Comparison of ENCODE assay signal across 8 cellular contexts in genomic region chrX:48522291-48522690, GRCh38. TPM values are rescaled to one million over a fixed set of nuclear protein-coding genes. Genes with fewer than 3 reads are reported as not detected.
A peak's percentile ranks its signal among the peaks of the same experiment; 100 is the strongest.
DNase-seq lines count a peak whose midpoint lies in the region; ATAC-seq and TF ChIP-seq lines count a peak whose summit lies in the region.

No MANE protein-coding gene starts in this region.

- H3K27me3 Mint-ChIP-seq in GM23338 (ENCODE audit: insufficient read depth, low read depth, poor library complexity), result peaks cover 2% of the 10 kb centered on the region
- H3K27me3 Mint-ChIP-seq in glutamatergic neuron (ENCODE audit: unreplicated experiment), result no peaks in the 10 kb centered on the region

- H3K36me3 ChIP-seq in GM23338 (ENCODE audit: insufficient read depth), result peaks cover 9% of the 10 kb centered on the region; the same call in 1 of the 2 replicates

- H3K79me2 ChIP-seq in GM23338 (replicated peaks; ENCODE audit: insufficient read depth), result peaks cover 17% of the 10 kb centered on the region

- H3K27ac Mint-ChIP-seq in GM23338 (peak overlapping the region; percentile 95), glutamatergic neuron (ENCODE audit: unreplicated experiment) (peak overlapping the region; percentile 89)

- H3K4me3 ChIP-seq in GM23338 (peak overlapping the region; percentile 77), skeletal muscle cell (ENCODE audit: low read depth, low read length) (peak overlapping the region; percentile 63)

- peak overlapping the region; percentile 93 for H3K4me3 Mint-ChIP-seq in GM23338
- peak overlapping the region; percentile 91 for H3K4me3 Mint-ChIP-seq in glutamatergic neuron (ENCODE audit: unreplicated experiment)

- no peaks in the 10 kb centered on the region for H3K4me1 ChIP-seq in GM23338 (ENCODE audit: insufficient read depth)

- H3K36me3 Mint-ChIP-seq in GM23338 (ENCODE audit: low read depth) (peaks cover 22% of the 10 kb centered on the region), glutamatergic neuron (ENCODE audit: unreplicated experiment) (no peaks in the 10 kb centered on the region)

- H3K9me3 Mint-ChIP-seq in GM23338 (no peaks in the 10 kb centered on the region), glutamatergic neuron (ENCODE audit: unreplicated experiment) (peaks cover 2% of the 10 kb centered on the region)

- no peaks in the 10 kb centered on the region for H3K27me3 ChIP-seq in GM23338 (ENCODE audit: insufficient read depth)

- H2AFZ ChIP-seq in GM23338, result no peak overlapping the region

- H3K9me2 ChIP-seq in GM23338 (ENCODE audit: insufficient read depth), result no peaks in the 10 kb centered on the region

- H3K4me2 ChIP-seq in GM23338, result peak overlapping the region; percentile 84

- H3F3A ChIP-seq in GM23338 (replicated peaks; ENCODE audit: low read depth), result no peaks in the 10 kb centered on the region

- TF ChIP-seq CTCF in GM23338 (conservative IDR thresholded peaks at IDR 0.05; ENCODE audit: low read depth in 2 of 2) (no peak), VCaP (conservative IDR thresholded peaks at IDR 0.05) (no peak), glutamatergic neuron (IDR thresholded peaks at IDR 0.05; ENCODE audit: partially characterized antibody, unreplicated experiment) (no peak)

- H3K4me1 Mint-ChIP-seq in GM23338 (peaks cover 11% of the 10 kb centered on the region; the same call in 2 of the 3 replicates), glutamatergic neuron (ENCODE audit: low read depth, unreplicated experiment) (peaks cover 11% of the 10 kb centered on the region)

- DNase-seq in GM23338 (ENCODE audit: low spot score) (no peak), glutamatergic neuron (no peak), skeletal muscle cell (ENCODE audit: low read depth) (no peak), HuH-7.5 (ENCODE audit: low spot score) (no peak), NCI-H524 treated with DMSO at 0.1 percent for 48 hours (lab: John Stamatoyannopoulos, UW) (no peak), DMS114 treated with DMSO at 0.1 percent for 48 hours (lab: John Stamatoyannopoulos, UW; ENCODE audit: unreplicated experiment) (no peak)

- H4K20me1 ChIP-seq in GM23338 (replicated peaks; ENCODE audit: insufficient read depth), result no peaks in the 10 kb centered on the region

- ATAC-seq in GM23338, result no peak
- no peak for ATAC-seq in HG02588 (IDR thresholded peaks at IDR 0.05; ENCODE audit: unreplicated experiment)

- H3K27ac ChIP-seq in GM23338 (ENCODE audit: low read depth) (no peak overlapping the region), VCaP (peak overlapping the region; percentile 62)

TF ChIP-seq in GM23338, 12 proteins besides CTCF, POLR2A, EP300 and RAD21 (continues in another document):
- no peak for TF ChIP-seq ZNF114 (CRISPR knock-in tag; IDR thresholded peaks at IDR 0.05)
- TF ChIP-seq ETS1 (IDR thresholded peaks at IDR 0.05), result no peak
- TF ChIP-seq ZNF331 (CRISPR knock-in tag; IDR thresholded peaks at IDR 0.05; ENCODE audit: low read depth), result no peak
- no peak for TF ChIP-seq STAT1 (IDR thresholded peaks at IDR 0.05; ENCODE audit: unreplicated experiment)
- no peak for TF ChIP-seq EZH2 (IDR thresholded peaks at IDR 0.05; ENCODE audit: low read depth, unreplicated experiment)
- TF ChIP-seq REST (IDR thresholded peaks at IDR 0.05; ENCODE audit: unreplicated experiment), result no peak

RNA-seq across cellular contexts. Expression of gene EBP, which starts 0.7 kb away (rescaled TPM):
- total RNA-seq in GM23338 (2014; rRNA removed; shearing (Covaris generic)), result 126 and 128 TPM in 2 replicates
- polyA plus RNA-seq in GM23338 (2016; fragmentation: Nextera tagmentation; extraction: Ambion mirVana), result 169 and 176 TPM in 2 replicates
- 132 TPM for total RNA-seq in glutamatergic neuron (ENCODE audit: unreplicated experiment)

RNA-seq across cellular contexts. Expression of gene PORCN, which starts 13.5 kb away (rescaled TPM):
- total RNA-seq in GM23338 (2014; rRNA removed; shearing (Covaris generic)), result 14.1 and 28.5 TPM in 2 replicates
- polyA plus RNA-seq in GM23338 (2016; fragmentation: Nextera tagmentation; extraction: Ambion mirVana), result 19.4 and 22.3 TPM in 2 replicates
- total RNA-seq in glutamatergic neuron (ENCODE audit: unreplicated experiment), result 18.6 TPM

RNA-seq across cellular contexts. Expression of gene TBC1D25, which starts 17.2 kb away (rescaled TPM):
- 4.5 TPM in 2 replicates for total RNA-seq in GM23338 (2014; rRNA removed; shearing (Covaris generic))
- polyA plus RNA-seq in GM23338 (2016; fragmentation: Nextera tagmentation; extraction: Ambion mirVana), result 1.9 and 2.1 TPM in 2 replicates
- total RNA-seq in glutamatergic neuron (ENCODE audit: unreplicated experiment), result 34.3 TPM

RNA-seq across cellular contexts. Expression of gene FTSJ1, which starts 46.3 kb away (rescaled TPM):
- total RNA-seq in GM23338 (2014; rRNA removed; shearing (Covaris generic)), result 76.3 and 91.2 TPM in 2 replicates
- 38.4 and 42.8 TPM in 2 replicates for polyA plus RNA-seq in GM23338 (2016; fragmentation: Nextera tagmentation; extraction: Ambion mirVana)
- total RNA-seq in glutamatergic neuron (ENCODE audit: unreplicated experiment), result 87.6 TPM

RNA-seq across cellular contexts. Expression of gene RBM3, which starts 52.0 kb away (rescaled TPM):
- total RNA-seq in GM23338 (2014; rRNA removed; shearing (Covaris generic)), result 103 and 114 TPM in 2 replicates
- 71.8 and 77.5 TPM in 2 replicates for polyA plus RNA-seq in GM23338 (2016; fragmentation: Nextera tagmentation; extraction: Ambion mirVana)
- total RNA-seq in glutamatergic neuron (ENCODE audit: unreplicated experiment), result 294 TPM
